16 cellular contexts compared by ENCODE assay signal in the genomic region with DNA sequence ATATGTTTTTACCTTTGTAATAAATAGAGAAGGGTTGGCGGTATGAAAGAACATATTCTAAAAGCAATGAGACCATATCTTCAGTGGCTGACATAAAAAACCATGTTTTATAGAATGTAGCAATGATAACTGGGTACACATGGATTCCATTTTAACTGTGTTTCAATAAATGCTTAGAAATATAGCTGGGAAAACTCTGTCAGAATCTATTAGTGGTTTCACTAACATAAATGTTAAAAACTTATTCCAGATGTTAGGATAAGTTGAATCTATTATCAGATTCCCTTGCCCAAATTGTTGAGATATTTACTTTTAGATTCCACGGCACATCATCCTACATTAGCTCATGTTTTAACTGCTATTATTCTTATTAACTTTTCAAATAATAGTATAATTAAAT.
DNase-seq lines count a peak whose midpoint lies in the region; ATAC-seq and TF ChIP-seq lines count a peak whose summit lies in the region.
"Had no signal": no experiment of that assay in that cellular context is flagged by ENCODE, and none has a peak within 500 bp of the region (broad histone marks: within the 10 kb centered on the region; RNA-seq: fewer than 3 reads in every experiment).

No MANE protein-coding gene starts in this region.

- H3K27ac ChIP-seq in SK-N-SH (ENCODE audit: low read depth in 2 of 2, low read length in 1 of 2): no peak overlapping the region
- H3K27ac ChIP-seq: 22Rv1; A549; BLaER1 treated with 17β-estradiol and CSF1 and Interleukin-3, amounts not matched to agents 10 nM and 100 nM; C4-2B had no signal

- H3K4me2 ChIP-seq in SK-N-SH: no peak overlapping the region
- H3K4me2 ChIP-seq: A549; BLaER1 treated with 17β-estradiol and CSF1 and Interleukin-3, amounts not matched to agents 10 nM and 100 nM had no signal

- H3K36me3 ChIP-seq in SK-N-SH (replicated peaks in 1 of 2; ENCODE audit: control insufficient read depth in 1 of 2, insufficient read depth in 2 of 2, low read length in 1 of 2): no peaks in the 10 kb centered on the region
- H3K36me3 ChIP-seq: BLaER1 treated with 17β-estradiol and CSF1 and Interleukin-3, amounts not matched to agents 10 nM and 100 nM had no signal

- 68% methylated on average over 2 of the region's 2 CpGs for WGBS in SK-N-SH (ENCODE audit: low lambda C conversion rate)

- H3K9ac ChIP-seq in SK-N-SH: no peak overlapping the region
- H3K9ac ChIP-seq: BLaER1 treated with 17β-estradiol and CSF1 and Interleukin-3, amounts not matched to agents 10 nM and 100 nM had no signal

- POLR2A ChIA-PET in SK-N-SH (lab: Yijun Ruan, JAX): no interaction called here

- no peaks in the 10 kb centered on the region for H3K9me2 ChIP-seq in SK-N-SH

- no peak for TF ChIP-seq CTCF in SK-N-SH (IDR thresholded peaks at IDR 0.05)

- no peaks in the 10 kb centered on the region for H3F3A ChIP-seq in SK-N-SH (replicated peaks; ENCODE audit: insufficient read depth)

- DNase-seq in SK-N-SH (no peak), fibroblast of peridontal ligament (ENCODE audit: extremely low read depth) (peak; percentile 57), NOMO-1 treated with DMSO at 0.1 percent for 48 hours (lab: John Stamatoyannopoulos, UW; ENCODE audit: unreplicated experiment) (no peak)
- DNase-seq: AML-193; Caco-2; Calu3; CD4-positive, alpha-beta T cell; CD8-positive, alpha-beta T cell; DMS79 treated with DMSO at 0.1 percent for 48 hours; GF-D8 had no signal

- CTCF ChIA-PET in SK-N-SH (lab: Yijun Ruan, JAX): interaction anchor here (5.9 kb wide), 1 partner anchor 774 kb away, joined by 63 read pairs; the partner anchor contains the start of gene ALCAM

- H3K4me1 ChIP-seq in SK-N-SH (ENCODE audit: control insufficient read depth in 1 of 2, insufficient read depth in 2 of 2, low read depth in 1 of 2, low read length in 1 of 2): no peaks in the 10 kb centered on the region; a peak in 1 of 4 replicates
- H3K4me1 ChIP-seq: A549, Caco-2 had no signal

- no peak overlapping the region for H3K4me3 ChIP-seq in SK-N-SH (ENCODE audit: low read depth in 2 of 2, low read length in 1 of 2)
- H3K4me3 ChIP-seq: A549; BLaER1 treated with 17β-estradiol and CSF1 and Interleukin-3, amounts not matched to agents 10 nM and 100 nM had no signal

- H3K79me2 ChIP-seq in SK-N-SH (ENCODE audit: insufficient read depth): no peaks in the 10 kb centered on the region

- H3K27me3 ChIP-seq in SK-N-SH (ENCODE audit: insufficient read depth): no peaks in the 10 kb centered on the region
- H3K27me3 ChIP-seq: BLaER1 treated with 17β-estradiol and CSF1 and Interleukin-3, amounts not matched to agents 10 nM and 100 nM had no signal

- H3K9me3 ChIP-seq in SK-N-SH: no peaks in the 10 kb centered on the region
- H3K9me3 ChIP-seq: A549; BLaER1 treated with 17β-estradiol and CSF1 and Interleukin-3, amounts not matched to agents 10 nM and 100 nM; Caco-2 had no signal

- TF ChIP-seq EP300 in SK-N-SH (IDR thresholded peaks at IDR 0.05; ENCODE audit: borderline replicate concordance in 1 of 2, low read depth in 1 of 2, low read length in 1 of 2): no peak

- H2AFZ ChIP-seq in SK-N-SH (ENCODE audit: low read depth): no peak overlapping the region

- ATAC-seq in SK-N-SH treated with all-trans-retinoic acid at 6 μM for 48 hours (no peak; the same call in 2 of the 3 replicates), HG02840 (IDR thresholded peaks at IDR 0.05; ENCODE audit: low FRiP score, unreplicated experiment) (no peak)
- ATAC-seq: A549; CD8-positive, alpha-beta T cell had no signal

- no peak for TF ChIP-seq RAD21 in SK-N-SH (IDR thresholded peaks at IDR 0.05; ENCODE audit: low read length)

- no peaks in the 10 kb centered on the region for H4K20me1 ChIP-seq in SK-N-SH (ENCODE audit: insufficient read depth)
- H4K20me1 ChIP-seq: BLaER1 treated with 17β-estradiol and CSF1 and Interleukin-3, amounts not matched to agents 10 nM and 100 nM had no signal

TF ChIP-seq in SK-N-SH, 30 proteins besides CTCF, POLR2A, EP300 and RAD21:
- peak; percentile 27; the same call in 1 of the 2 replicates for TF ChIP-seq TCF12 (IDR thresholded peaks at IDR 0.05)
- TF ChIP-seq, protein P1, sequence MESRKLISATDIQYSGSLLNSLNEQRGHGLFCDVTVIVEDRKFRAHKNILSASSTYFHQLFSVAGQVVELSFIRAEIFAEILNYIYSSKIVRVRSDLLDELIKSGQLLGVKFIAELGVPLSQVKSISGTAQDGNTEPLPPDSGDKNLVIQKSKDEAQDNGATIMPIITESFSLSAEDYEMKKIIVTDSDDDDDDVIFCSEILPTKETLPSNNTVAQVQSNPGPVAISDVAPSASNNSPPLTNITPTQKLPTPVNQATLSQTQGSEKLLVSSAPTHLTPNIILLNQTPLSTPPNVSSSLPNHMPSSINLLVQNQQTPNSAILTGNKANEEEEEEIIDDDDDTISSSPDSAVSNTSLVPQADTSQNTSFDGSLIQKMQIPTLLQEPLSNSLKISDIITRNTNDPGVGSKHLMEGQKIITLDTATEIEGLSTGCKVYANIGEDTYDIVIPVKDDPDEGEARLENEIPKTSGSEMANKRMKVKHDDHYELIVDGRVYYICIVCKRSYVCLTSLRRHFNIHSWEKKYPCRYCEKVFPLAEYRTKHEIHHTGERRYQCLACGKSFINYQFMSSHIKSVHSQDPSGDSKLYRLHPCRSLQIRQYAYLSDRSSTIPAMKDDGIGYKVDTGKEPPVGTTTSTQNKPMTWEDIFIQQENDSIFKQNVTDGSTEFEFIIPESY (IDR thresholded peaks at IDR 0.05; ENCODE audit: borderline replicate concordance, low read depth): no peak

TF ChIP-seq in SK-N-SH treated with all-trans-retinoic acid at 6 μM for 48 hours, 23 proteins besides CTCF, POLR2A, EP300 and RAD21:
- TF ChIP-seq ZC3H10 (CRISPR knock-in tag; IDR thresholded peaks at IDR 0.05): no peak
- TF ChIP-seq BACH2 (CRISPR knock-in tag; IDR thresholded peaks at IDR 0.05; ENCODE audit: borderline replicate concordance): no peak
- no peak for TF ChIP-seq TOX (CRISPR knock-in tag; IDR thresholded peaks at IDR 0.05; ENCODE audit: borderline replicate concordance)
- TF ChIP-seq ISL1 (CRISPR knock-in tag; IDR thresholded peaks at IDR 0.05): no peak
